In the genomic region with DNA sequence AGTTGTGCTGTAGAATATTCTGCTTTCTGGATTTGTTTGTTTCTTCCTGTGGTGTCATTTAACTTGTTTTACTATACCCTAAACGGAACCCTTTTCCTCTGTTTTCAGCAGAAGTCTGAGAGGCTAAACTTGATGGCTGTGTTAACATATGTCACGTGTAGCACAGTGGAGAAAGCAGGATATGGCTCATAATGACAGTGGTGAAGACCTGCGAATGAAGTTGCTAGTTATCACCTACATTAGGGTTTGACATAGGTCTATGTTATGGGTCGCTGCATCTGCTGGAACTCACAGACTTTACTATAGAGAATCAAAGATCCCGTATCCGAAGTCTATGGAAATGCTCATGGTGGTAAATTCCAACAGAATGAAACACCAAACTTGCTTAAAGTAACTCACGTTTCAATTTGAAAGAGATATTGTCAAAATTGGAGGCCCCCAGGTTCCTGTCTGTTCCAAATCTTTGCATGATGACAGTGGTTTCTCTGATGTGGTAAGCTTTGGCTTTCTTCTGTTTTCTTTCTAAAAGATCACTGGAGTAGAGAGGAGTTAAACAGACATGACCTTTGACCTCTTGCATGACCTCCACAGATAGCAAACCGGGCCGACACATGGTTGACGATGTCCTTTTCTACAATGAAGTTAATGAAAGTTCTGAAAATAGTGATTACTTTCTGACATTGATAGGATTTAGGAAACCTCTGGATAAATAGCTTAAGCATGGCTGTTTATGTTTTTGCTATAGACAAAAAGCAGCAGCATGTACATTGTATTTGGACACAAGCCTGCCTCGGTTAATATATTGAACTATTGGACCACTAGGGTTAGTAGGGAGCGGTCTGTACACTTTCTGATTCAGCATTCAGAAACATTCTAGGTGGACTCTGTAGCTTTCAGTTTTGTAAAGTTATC, we compare ENCODE assay signal across 1 cellular context.
TF ChIP-seq lines count a peak whose summit lies in the region.

No MANE protein-coding gene starts in this region.

TF ChIP-seq in GM12878, 131 proteins besides CTCF, POLR2A, EP300 and RAD21 (continued from another document):
- TF ChIP-seq, protein P1, sequence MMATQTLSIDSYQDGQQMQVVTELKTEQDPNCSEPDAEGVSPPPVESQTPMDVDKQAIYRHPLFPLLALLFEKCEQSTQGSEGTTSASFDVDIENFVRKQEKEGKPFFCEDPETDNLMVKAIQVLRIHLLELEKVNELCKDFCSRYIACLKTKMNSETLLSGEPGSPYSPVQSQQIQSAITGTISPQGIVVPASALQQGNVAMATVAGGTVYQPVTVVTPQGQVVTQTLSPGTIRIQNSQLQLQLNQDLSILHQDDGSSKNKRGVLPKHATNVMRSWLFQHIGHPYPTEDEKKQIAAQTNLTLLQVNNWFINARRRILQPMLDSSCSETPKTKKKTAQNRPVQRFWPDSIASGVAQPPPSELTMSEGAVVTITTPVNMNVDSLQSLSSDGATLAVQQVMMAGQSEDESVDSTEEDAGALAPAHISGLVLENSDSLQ (IDR thresholded peaks at IDR 0.05) = no peak
- peak; percentile 69 for TF ChIP-seq TCF7 (IDR thresholded peaks at IDR 0.05; ENCODE audit: borderline replicate concordance)
- TF ChIP-seq BCL11A (IDR thresholded peaks at IDR 0.05; ENCODE audit: low read depth, low read length) = no peak
- no peak for TF ChIP-seq SMAD1 (IDR thresholded peaks at IDR 0.05; ENCODE audit: low read depth, partially characterized antibody)
